Comparison of ENCODE assay signal across 11 cellular contexts in genomic region chr6:44116643-44117382, GRCh38. TPM values are rescaled to one million over a fixed set of nuclear protein-coding genes. Genes with fewer than 3 reads are reported as not detected.
DNase-seq lines count a peak whose midpoint lies in the region; ATAC-seq and TF ChIP-seq lines count a peak whose summit lies in the region.
"Had no signal": no experiment of that assay in that cellular context is flagged by ENCODE, and none has a peak within 500 bp of the region (broad histone marks: within the 10 kb centered on the region; RNA-seq: fewer than 3 reads in every experiment).

No MANE protein-coding gene starts in this region.

- peak; percentile 90 for ATAC-seq in left lobe of liver

- H3K4me3 Mint-ChIP-seq in activated T-cell treated with anti-CD3 and anti-CD28 coated beads, Interleukin-2, amount 50 U/mL, for 24 hours: no peak overlapping the region

- H3K9me3 ChIP-seq in vagina: no peaks in the 10 kb centered on the region
- H3K9me3 ChIP-seq: right atrium auricular region had no signal

- no peaks in the 10 kb centered on the region for H3K9me3 Mint-ChIP-seq in activated T-cell treated with anti-CD3 and anti-CD28 coated beads, Interleukin-2, amount 50 U/mL, for 24 hours

- no peaks in the 10 kb centered on the region for H3K27me3 ChIP-seq in vagina
- H3K27me3 ChIP-seq: right atrium auricular region had no signal

- in situ Hi-C loops in GM13976 (cut with MboI; ENCODE audit: low sequenced_read_pairs, unreplicated experiment): no loop called here

- TF ChIP-seq POLR2A in vagina (IDR thresholded peaks at IDR 0.05): no peak

- intact Hi-C loops in vagina (cut with DNase I): no loop called here

- H3K27ac ChIP-seq in vagina: peak overlapping the region; percentile 58
- H3K27ac ChIP-seq: C4-2B, right atrium auricular region had no signal

- no peak for DNase-seq in activated T-cell treated with anti-CD3 and anti-CD28 coated beads, Interleukin-2, amount 50 U/mL, for 24 hours
- no peak for DNase-seq in activated T-cell treated with anti-CD3 and anti-CD28 coated beads, Interleukin-2, amount 50 U/mL, for 1 hour
- peak; percentile 79 for DNase-seq in amniotic epithelial cell (ENCODE audit: low read depth)
- DNase-seq in left lobe of liver (ENCODE audit: low spot score): peak; percentile 74
- no peak for DNase-seq in vagina (ENCODE audit: extremely low spot score in 2 of 2)
- DNase-seq in NCI-H1417 treated with DMSO at 0.1 percent for 48 hours (lab: John Stamatoyannopoulos, UW): no peak
- no peak for DNase-seq in activated T-cell treated with anti-CD3 and anti-CD28 coated beads for 4 hours
- DNase-seq in GM13976 (ENCODE audit: low spot score): no peak

- H3K27me3 Mint-ChIP-seq in activated T-cell treated with anti-CD3 and anti-CD28 coated beads, Interleukin-2, amount 50 U/mL, for 24 hours: no peaks in the 10 kb centered on the region

- H3K4me1 Mint-ChIP-seq in activated T-cell treated with anti-CD3 and anti-CD28 coated beads, Interleukin-2, amount 50 U/mL, for 24 hours (ENCODE audit: low read depth): peaks cover 46% of the 10 kb centered on the region

- H3K27ac Mint-ChIP-seq in activated T-cell treated with anti-CD3 and anti-CD28 coated beads, Interleukin-2, amount 50 U/mL, for 24 hours: peak overlapping the region; percentile 60

- no peak overlapping the region for H3K4me3 ChIP-seq in vagina
- H3K4me3 ChIP-seq: right atrium auricular region had no signal

- peaks cover 0 to 26% of the 10 kb centered on the region in 2 donors for H3K36me3 ChIP-seq in vagina

- peaks cover 74% of the 10 kb centered on the region for H3K36me3 Mint-ChIP-seq in activated T-cell treated with anti-CD3 and anti-CD28 coated beads, Interleukin-2, amount 50 U/mL, for 24 hours (ENCODE audit: low read depth)

- TF ChIP-seq CTCF in vagina (IDR thresholded peaks at IDR 0.05): no peak
- TF ChIP-seq CTCF in GM13976 (IDR thresholded peaks at IDR 0.05; ENCODE audit: borderline replicate concordance, control extremely low read depth, extremely low read depth, insufficient read depth, missing control alignments): no peak

- H3K4me1 ChIP-seq in vagina: peaks cover 60% of the 10 kb centered on the region

RNA-seq across cellular contexts. Expression of gene MRPL14, which starts 10.4 kb away (rescaled TPM):
- 35.3 TPM for total RNA-seq in left lobe of liver
- 36.1 TPM for total RNA-seq in vagina

RNA-seq across cellular contexts. Expression of gene TMEM63B, which starts 10.5 kb away (rescaled TPM):
- 38.0 TPM for total RNA-seq in left lobe of liver
- total RNA-seq in vagina: 32.4 TPM

RNA-seq across cellular contexts. Expression of gene CAPN11, which starts 41.8 kb away (rescaled TPM):
- 0.18 TPM for total RNA-seq in left lobe of liver
- total RNA-seq in vagina: 2.0 TPM
- total RNA-seq: NCI-H460 had no signal

Comparison
In these comparisons a context has a peak if more than half of its experiments do, and no peak if none do; other contexts are left out.
1. DNase-seq: peak in amniotic epithelial cell (single experiment) and left lobe of liver (single experiment); none in activated T-cell treated with anti-CD3 and anti-CD28 coated beads, Interleukin-2, amount 50 U/mL, for 24 hours (single experiment), activated T-cell treated with anti-CD3 and anti-CD28 coated beads, Interleukin-2, amount 50 U/mL, for 1 hour (single experiment), vagina (0 of 2), NCI-H1417 treated with DMSO at 0.1 percent for 48 hours (single experiment), activated T-cell treated with anti-CD3 and anti-CD28 coated beads for 4 hours (single experiment) and GM13976 (single experiment).